21 cellular contexts compared by ENCODE assay signal in genomic region chr6:3394671-3395070, GRCh38.
"Had no signal": no experiment of that assay in that cellular context is flagged by ENCODE, and none has a peak within 500 bp of the region (broad histone marks: within the 10 kb centered on the region; RNA-seq: fewer than 3 reads in every experiment).

No MANE protein-coding gene starts in this region.

- H3K9me3 Mint-ChIP-seq: activated B cell treated with CpG ODN at 0.5 μM for 24 hours; activated naive CD4-positive, alpha-beta T cell treated with anti-CD3 and anti-CD28 coated beads, Interleukin-2, amount 50 U/mL, for 72 hours; activated T-helper 2 cell treated with anti-CD3 and anti-CD28 coated beads, Interferon-gamma antibody, Interleukin-2, Interleukin-4, amounts not matched to agents 10 μg/mL and 5 μg/mL and 100 μg/mL, durations not matched to agents 14 hours and 24 hours and 36 hours; central memory CD8-positive, alpha-beta T cell; mesothelial cell of epicardium; naive thymus-derived CD4-positive, alpha-beta T cell; T-cell; T-helper 2 cell treated with Interferon-gamma antibody and Interleukin-4, amounts not matched to agents 5 μg/mL and 100 μg/mL, for 36 hours had no signal

- H3K4me1 Mint-ChIP-seq: activated B cell treated with CpG ODN at 0.5 μM for 24 hours; activated CD8-positive, alpha-beta memory T cell treated with anti-CD3 and anti-CD28 coated beads, Interleukin-2, amount 10 ng/mL, durations not matched to agents 7 days and 5 days; central memory CD8-positive, alpha-beta T cell; T-cell had no signal

- H3K27me3 Mint-ChIP-seq: activated B cell treated with CpG ODN at 0.5 μM for 24 hours; activated CD8-positive, alpha-beta memory T cell treated with anti-CD3 and anti-CD28 coated beads, Interleukin-2, amount 10 ng/mL, durations not matched to agents 7 days and 5 days; naive thymus-derived CD4-positive, alpha-beta T cell; T-cell had no signal

- DNase-seq: activated B cell treated with CpG ODN at 0.5 μM for 24 hours; activated CD8-positive, alpha-beta memory T cell treated with anti-CD3 and anti-CD28 coated beads, Interleukin-2, amount 10 ng/mL, durations not matched to agents 7 days and 5 days; activated CD8-positive, alpha-beta T cell treated with anti-CD3 and anti-CD28 coated beads, Interleukin-2, amount 10 ng/mL, durations not matched to agents 7 days and 5 days; activated naive CD4-positive, alpha-beta T cell; activated T-cell treated with anti-CD3 and anti-CD28 coated beads, Interleukin-2, amount 50 U/mL, for 48 hours; dermis blood vessel endothelial cell; effector CD8-positive, alpha-beta T cell; left ventricle myocardium superior; naive thymus-derived CD4-positive, alpha-beta T cell; nucleus accumbens; pancreas; retina; stimulated activated naive CD4-positive, alpha-beta T cell treated with Interleukin-2 at 50 U/mL for 16 hours; T-cell; testis; transverse colon had no signal

- H3K27ac Mint-ChIP-seq: activated B cell treated with CpG ODN at 0.5 μM for 24 hours; activated CD8-positive, alpha-beta memory T cell treated with anti-CD3 and anti-CD28 coated beads, Interleukin-2, amount 10 ng/mL, durations not matched to agents 7 days and 5 days; activated CD8-positive, alpha-beta T cell treated with anti-CD3 and anti-CD28 coated beads, Interleukin-2, amount 10 ng/mL, durations not matched to agents 7 days and 5 days; activated T-helper 2 cell treated with anti-CD3 and anti-CD28 coated beads, Interferon-gamma antibody, Interleukin-2, Interleukin-4, amounts not matched to agents 10 μg/mL and 5 μg/mL and 100 μg/mL, durations not matched to agents 14 hours and 24 hours and 36 hours; mesothelial cell of epicardium; T-cell; T-helper 2 cell treated with Interferon-gamma antibody and Interleukin-4, amounts not matched to agents 5 μg/mL and 100 μg/mL, for 36 hours had no signal

- ATAC-seq: activated CD8-positive, alpha-beta memory T cell treated with anti-CD3 and anti-CD28 coated beads, Interleukin-2, amount 10 ng/mL, durations not matched to agents 7 days and 5 days; activated CD8-positive, alpha-beta T cell treated with anti-CD3 and anti-CD28 coated beads, Interleukin-2, amount 10 ng/mL, durations not matched to agents 7 days and 5 days; activated naive CD4-positive, alpha-beta T cell treated with anti-CD3 and anti-CD28 coated beads, Interleukin-2, amount 50 U/mL, for 72 hours; left ventricle myocardium superior; naive thymus-derived CD4-positive, alpha-beta T cell; T-cell had no signal

- H3K4me3 Mint-ChIP-seq: activated B cell treated with CpG ODN at 0.5 μM for 24 hours; activated CD8-positive, alpha-beta memory T cell treated with anti-CD3 and anti-CD28 coated beads, Interleukin-2, amount 10 ng/mL, durations not matched to agents 7 days and 5 days; activated CD8-positive, alpha-beta T cell treated with anti-CD3 and anti-CD28 coated beads, Interleukin-2, amount 10 ng/mL, durations not matched to agents 7 days and 5 days; central memory CD8-positive, alpha-beta T cell; mesothelial cell of epicardium; naive thymus-derived CD4-positive, alpha-beta T cell; T-cell; T-helper 2 cell treated with Interferon-gamma antibody and Interleukin-4, amounts not matched to agents 5 μg/mL and 100 μg/mL, for 36 hours had no signal

- H3K36me3 Mint-ChIP-seq: activated CD8-positive, alpha-beta memory T cell treated with anti-CD3 and anti-CD28 coated beads, Interleukin-2, amount 10 ng/mL, durations not matched to agents 7 days and 5 days; activated naive CD4-positive, alpha-beta T cell treated with anti-CD3 and anti-CD28 coated beads, Interleukin-2, amount 50 U/mL, for 72 hours; mesothelial cell of epicardium; T-cell had no signal
